Comparison of ENCODE assay signal across 12 cellular contexts in the genomic region with DNA sequence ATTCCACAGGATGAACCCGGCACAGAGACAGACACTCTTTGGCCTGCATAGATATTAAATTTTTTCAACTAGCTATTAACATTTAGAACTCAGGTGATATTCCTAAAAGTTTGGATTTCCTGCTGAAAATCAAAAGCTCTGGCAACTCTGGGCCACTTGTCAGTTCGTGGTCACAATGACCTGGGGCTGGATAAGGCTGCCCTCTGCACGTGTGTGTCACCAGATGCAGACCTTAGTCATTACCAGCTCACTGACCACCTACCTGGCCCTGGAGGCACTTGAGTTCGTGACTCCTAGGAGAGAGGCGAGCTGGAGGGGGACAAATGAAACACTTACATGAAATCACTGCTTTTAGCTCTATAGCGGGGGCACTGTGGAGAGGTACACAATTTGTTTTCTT.
A peak's percentile ranks its signal among the peaks of the same experiment; 100 is the strongest.
DNase-seq lines count a peak whose midpoint lies in the region; ATAC-seq and TF ChIP-seq lines count a peak whose summit lies in the region.
"Had no signal": no experiment of that assay in that cellular context is flagged by ENCODE, and none has a peak within 500 bp of the region (broad histone marks: within the 10 kb centered on the region; RNA-seq: fewer than 3 reads in every experiment).

No MANE protein-coding gene starts in this region.

- peaks cover 6% of the 10 kb centered on the region for H3K36me3 Mint-ChIP-seq in osteocyte (ENCODE audit: unreplicated experiment)

- H3K27me3 ChIP-seq in foreskin keratinocyte = no peaks in the 10 kb centered on the region
- H3K27me3 ChIP-seq: sigmoid colon had no signal

- H3K27ac ChIP-seq in foreskin keratinocyte = no peak overlapping the region

- no peaks in the 10 kb centered on the region for H3K27me3 Mint-ChIP-seq in osteocyte (ENCODE audit: unreplicated experiment)
- H3K27me3 Mint-ChIP-seq: CD4-positive, CD25-positive, alpha-beta regulatory T cell; stimulated activated naive CD8-positive, alpha-beta T cell treated with anti-CD3 and anti-CD28 coated beads, Interleukin-15, amount 100 ng/mL, for 72 hours had no signal

- H3K9me3 Mint-ChIP-seq in osteocyte (ENCODE audit: unreplicated experiment) = no peaks in the 10 kb centered on the region
- H3K9me3 Mint-ChIP-seq: CD4-positive, CD25-positive, alpha-beta regulatory T cell; stimulated activated naive CD8-positive, alpha-beta T cell treated with anti-CD3 and anti-CD28 coated beads, Interleukin-15, amount 100 ng/mL, for 72 hours had no signal

- peaks cover 66% of the 10 kb centered on the region for H3K4me1 Mint-ChIP-seq in osteocyte (ENCODE audit: unreplicated experiment)

- H3K27ac Mint-ChIP-seq in osteocyte (ENCODE audit: unreplicated experiment) = peak overlapping the region; percentile 81
- H3K27ac Mint-ChIP-seq: CD4-positive, CD25-positive, alpha-beta regulatory T cell had no signal

- H3K4me3 Mint-ChIP-seq in osteocyte (ENCODE audit: unreplicated experiment) = no peak overlapping the region
- H3K4me3 Mint-ChIP-seq: CD4-positive, CD25-positive, alpha-beta regulatory T cell; stimulated activated naive CD8-positive, alpha-beta T cell treated with anti-CD3 and anti-CD28 coated beads, Interleukin-15, amount 100 ng/mL, for 72 hours had no signal

- ATAC-seq in foreskin keratinocyte (peak; percentile 28), GM21576 (IDR thresholded peaks at IDR 0.05; ENCODE audit: unreplicated experiment) (no peak)
- ATAC-seq: stimulated activated naive CD8-positive, alpha-beta T cell treated with anti-CD3 and anti-CD28 coated beads, Interleukin-15, amount 100 ng/mL, for 72 hours had no signal

- TF ChIP-seq CTCF in foreskin keratinocyte (conservative IDR thresholded peaks at IDR 0.05) = no peak
- no peak for TF ChIP-seq CTCF in osteocyte (IDR thresholded peaks at IDR 0.05)

- H3K4me1 ChIP-seq in foreskin keratinocyte = peaks cover 33% of the 10 kb centered on the region

- DNase-seq in Daoy (ENCODE audit: low read depth) (peak; percentile 24), NCI-H774 (lab: John Stamatoyannopoulos, UW) (peak; percentile 25), foreskin keratinocyte (peak in 1 of 2 donors; percentile 6), osteocyte (ENCODE audit: extremely low spot score, unreplicated experiment) (no peak), NCI-H82 treated with DMSO at 0.1 percent for 48 hours (lab: John Stamatoyannopoulos, UW; ENCODE audit: unreplicated experiment) (no peak), NCI-H2227 treated with DMSO at 0.1 percent for 48 hours (lab: John Stamatoyannopoulos, UW) (no peak)
- DNase-seq: CD4-positive, CD25-positive, alpha-beta regulatory T cell; NCI-H2029 treated with DMSO at 0.1 percent for 48 hours; NK-92 treated with Interleukin-12 subunit alpha and Interleukin-12 subunit beta, amount 100 ng/mL, for 24 hours; sigmoid colon; stimulated activated naive CD8-positive, alpha-beta T cell treated with anti-CD3 and anti-CD28 coated beads, Interleukin-15, amount 100 ng/mL, for 72 hours had no signal

Comparison
In these comparisons a context has a peak if more than half of its experiments do, and no peak if none do; other contexts are left out.
1. DNase-seq: peak in Daoy (single experiment) and NCI-H774 (single experiment); none in osteocyte (single experiment), NCI-H82 treated with DMSO at 0.1 percent for 48 hours (single experiment) and NCI-H2227 treated with DMSO at 0.1 percent for 48 hours (single experiment).